Comparison of ENCODE assay signal across 16 cellular contexts in genomic region chr20:57840504-57841296, GRCh38.
"Had no signal": no experiment of that assay in that cellular context is flagged by ENCODE, and none has a peak within 500 bp of the region (broad histone marks: within the 10 kb centered on the region; RNA-seq: fewer than 3 reads in every experiment).

No MANE protein-coding gene starts in this region.

- H3K9me3 ChIP-seq: neutrophil, suprapubic skin, thyroid gland, upper lobe of left lung, uterus had no signal

- DNase-seq: foreskin keratinocyte; immature natural killer cell; kidney; left colon; mammary epithelial cell; naive thymus-derived CD4-positive, alpha-beta T cell; nephron progenitor cell; small intestine; stimulated activated CD4-positive, alpha-beta T cell treated with anti-CD3 and anti-CD28 coated beads, Interleukin-2, amount 100 ng/mL, for 48 hours; stimulated activated naive CD8-positive, alpha-beta T cell treated with anti-CD3 and anti-CD28 coated beads, Interleukin-15, Interleukin-2, amounts not matched to agents 100 U/mL and 50 U/mL, for 24 hours; thyroid gland; uterus had no signal

- ATAC-seq: foreskin keratinocyte; left colon; naive thymus-derived CD4-positive, alpha-beta T cell; stimulated activated effector memory CD8-positive, alpha-beta T cell treated with anti-CD3 and anti-CD28 coated beads, Interleukin-12 subunit alpha, Interleukin-12 subunit beta, amount 100 ng/mL, for 72 hours; stimulated activated naive CD8-positive, alpha-beta T cell treated with anti-CD3 and anti-CD28 coated beads, Interleukin-15, Interleukin-2, amounts not matched to agents 100 U/mL and 50 U/mL, for 24 hours had no signal

- H3K4me1 ChIP-seq: foreskin keratinocyte, thyroid gland, upper lobe of left lung, uterus had no signal

- H3K36me3 ChIP-seq: neutrophil, suprapubic skin, thyroid gland, upper lobe of left lung, uterus had no signal

- H3K27me3 ChIP-seq: neutrophil, suprapubic skin, thyroid gland, upper lobe of left lung, uterus had no signal

- H3K4me3 ChIP-seq: suprapubic skin, thyroid gland, upper lobe of left lung, uterus had no signal

- H3K27ac ChIP-seq: foreskin keratinocyte, neutrophil, suprapubic skin, thyroid gland, upper lobe of left lung, uterus had no signal
